8 cellular contexts compared by ENCODE assay signal in genomic region chr10:108544500-108545120, GRCh38.
DNase-seq lines count a peak whose midpoint lies in the region; ATAC-seq and TF ChIP-seq lines count a peak whose summit lies in the region.

No MANE protein-coding gene starts in this region.

- TF ChIP-seq CTCF in tibial nerve (IDR thresholded peaks at IDR 0.05): peak; percentile 48 to 83 (median 73)

- H3K4me1 ChIP-seq in tibial nerve: no peaks in the 10 kb centered on the region

- TF ChIP-seq EP300 in tibial nerve (IDR thresholded peaks at IDR 0.05): no peak

- no peak for TF ChIP-seq POLR2A in tibial nerve (IDR thresholded peaks at IDR 0.05)

- H3K27me3 ChIP-seq in tibial nerve: no peaks in the 10 kb centered on the region

- H3K9me3 ChIP-seq in tibial nerve: no peaks in the 10 kb centered on the region

- no peak overlapping the region for H3K27ac ChIP-seq in tibial nerve

- H3K4me3 ChIP-seq in tibial nerve: no peak overlapping the region

- 30 to 31% methylated on average over 10 of the region's 10 CpGs for WGBS in tibial nerve, 2 donors

- H3K36me3 ChIP-seq in tibial nerve: no peaks in the 10 kb centered on the region

- ATAC-seq in GM21381 (IDR thresholded peaks at IDR 0.05; ENCODE audit: unreplicated experiment): peak; percentile 76

- peak; percentile 9 for DNase-seq in NCI-H345 (lab: John Stamatoyannopoulos, UW)
- DNase-seq in NCI-H345 treated with DMSO at 0.1 percent for 48 hours (lab: John Stamatoyannopoulos, UW; ENCODE audit: unreplicated experiment): no peak
- peak; percentile 2 for DNase-seq in HPDE6-E6E7 (ENCODE audit: extremely low spot score)
- DNase-seq in RKO (ENCODE audit: low spot score): peak; percentile 72
- peak; percentile 67 for DNase-seq in dermis blood vessel endothelial cell
- peak; percentile 66 for DNase-seq in medulla oblongata (ENCODE audit: extremely low spot score)
- DNase-seq in tibial nerve (ENCODE audit: low spot score in 2 of 2): peak; percentile 31 to 50
